Comparison of ENCODE assay signal across 17 cellular contexts in the genomic region with DNA sequence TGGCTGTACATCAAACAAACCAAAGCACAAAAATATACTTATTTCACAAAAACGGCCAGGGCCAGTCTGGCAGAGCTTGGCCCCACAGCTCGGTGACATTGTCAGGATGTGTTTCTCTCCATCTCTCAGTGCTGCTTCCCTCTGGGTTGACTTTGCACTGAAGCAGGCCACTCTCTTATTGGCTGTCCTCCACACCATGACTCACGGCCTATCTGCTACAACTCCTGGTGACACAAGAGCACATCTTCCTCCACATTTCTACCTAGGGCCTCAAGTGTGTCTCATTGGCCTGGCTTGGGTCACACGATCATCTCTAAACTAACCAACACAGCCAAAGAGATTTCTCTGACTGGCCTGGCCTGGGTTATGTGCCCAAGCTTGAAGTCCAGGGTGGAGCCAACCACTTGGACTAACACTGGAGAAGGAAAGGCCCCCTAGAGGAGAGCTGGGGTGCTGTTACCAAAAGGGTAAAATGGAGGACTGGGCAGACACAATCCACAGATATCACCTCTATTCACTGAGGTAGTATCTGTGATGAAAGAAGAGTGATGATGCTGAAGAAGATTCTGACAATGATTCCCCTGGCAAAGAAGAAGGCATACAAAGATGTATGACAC.
DNase-seq lines count a peak whose midpoint lies in the region; ATAC-seq and TF ChIP-seq lines count a peak whose summit lies in the region.
"Had no signal": no experiment of that assay in that cellular context is flagged by ENCODE, and none has a peak within 500 bp of the region (broad histone marks: within the 10 kb centered on the region; RNA-seq: fewer than 3 reads in every experiment).

No MANE protein-coding gene starts in this region.

- no peaks in the 10 kb centered on the region for H3K36me3 ChIP-seq in GM23248 (ENCODE audit: low read depth)
- no peaks in the 10 kb centered on the region for H3K36me3 ChIP-seq in RWPE2 (ENCODE audit: low read depth)

- H3K4me3 ChIP-seq in GM23248 (no peak overlapping the region), RWPE2 (ENCODE audit: severe bottlenecking) (no peak overlapping the region)

- ATAC-seq in RWPE2 (ENCODE audit: low read depth) (0 out of 3 replicates have a peak, but pooled peaks have one; percentile 31), HG03432 (IDR thresholded peaks at IDR 0.05; ENCODE audit: unreplicated experiment) (no peak), HG03457 (IDR thresholded peaks at IDR 0.05; ENCODE audit: unreplicated experiment) (no peak)
- ATAC-seq: effector memory CD8-positive, alpha-beta T cell; left cardiac atrium had no signal

- no peak overlapping the region for H3K9ac ChIP-seq in GM23248

- H3K4me2 ChIP-seq in GM23248 (ENCODE audit: unreplicated experiment) = no peak overlapping the region

- H4K20me1 ChIP-seq in GM23248 (ENCODE audit: insufficient read depth) = no peaks in the 10 kb centered on the region

- no peak for TF ChIP-seq CTCF in RWPE2 (IDR thresholded peaks at IDR 0.05; ENCODE audit: poor library complexity, severe bottlenecking)

- in situ Hi-C loops in GM23248 (cut with MboI) = no loop called here

- H3K4me1 ChIP-seq in GM23248 (ENCODE audit: insufficient read depth) (no peaks in the 10 kb centered on the region), RWPE2 (ENCODE audit: insufficient read depth, poor library complexity, severe bottlenecking) (no peaks in the 10 kb centered on the region)

- H3K9me3 ChIP-seq in GM23248 (ENCODE audit: low read depth) (no peaks in the 10 kb centered on the region), RWPE2 (ENCODE audit: severe bottlenecking) (no peaks in the 10 kb centered on the region)

- H3K9me2 ChIP-seq in GM23248 (ENCODE audit: insufficient read depth) = no peaks in the 10 kb centered on the region

- no peak overlapping the region for H2AFZ ChIP-seq in GM23248

- H3K27me3 ChIP-seq in GM23248 (replicated peaks; ENCODE audit: insufficient read depth) (peaks cover 3% of the 10 kb centered on the region; the same call in 1 of the 2 replicates), RWPE2 (ENCODE audit: insufficient read depth, poor library complexity, severe bottlenecking) (peaks cover 25% of the 10 kb centered on the region)

- H3F3A ChIP-seq in GM23248 (ENCODE audit: insufficient read depth) = no peaks in the 10 kb centered on the region

- H3K79me2 ChIP-seq in GM23248 (ENCODE audit: insufficient read depth) = no peaks in the 10 kb centered on the region

- 76 to 81% methylated on average over 4 of the region's 4 CpGs for WGBS in GM23248 (ENCODE audit: low coverage in 1 of 2, low lambda C conversion rate in 2 of 2, missing lambda C conversion rate in 2 of 2), 2 experiments

- peak; percentile 9 for DNase-seq in DMS 273 (lab: John Stamatoyannopoulos, UW; ENCODE audit: unreplicated experiment)
- no peak for DNase-seq in DMS 273 treated with DMSO at 0.1 percent for 48 hours (lab: John Stamatoyannopoulos, UW)
- DNase-seq in GM23248 = peak; percentile 14
- DNase-seq in RWPE2 (ENCODE audit: low spot score) = no peak
- DNase-seq in iPS-NIHi7 (ENCODE audit: extremely low spot score) = peak; percentile 22
- no peak for DNase-seq in middle frontal gyrus (ENCODE audit: extremely low spot score, low spot score)
- DNase-seq: 8988T; activated effector memory CD4-positive, alpha-beta T cell treated with anti-CD3 and anti-CD28 coated beads, Interleukin-2, amount 50 U/mL, for 16 hours; amygdala; CD4-positive, alpha-beta T cell; effector memory CD8-positive, alpha-beta T cell; KBM-7; left cardiac atrium; midbrain; Right ventricle myocardium superior had no signal

- H3K27ac ChIP-seq in GM23248 (no peak overlapping the region), RWPE2 (ENCODE audit: poor library complexity, severe bottlenecking) (no peak overlapping the region)

Comparison
In these comparisons a context has a peak if more than half of its experiments do, and no peak if none do; other contexts are left out.
1. DNase-seq: peak in DMS 273 (single experiment), GM23248 (single experiment) and iPS-NIHi7 (single experiment); none in DMS 273 treated with DMSO at 0.1 percent for 48 hours (single experiment), RWPE2 (single experiment) and middle frontal gyrus (single experiment).